ENCODE assay signal across 26 cellular contexts in the genomic region with DNA sequence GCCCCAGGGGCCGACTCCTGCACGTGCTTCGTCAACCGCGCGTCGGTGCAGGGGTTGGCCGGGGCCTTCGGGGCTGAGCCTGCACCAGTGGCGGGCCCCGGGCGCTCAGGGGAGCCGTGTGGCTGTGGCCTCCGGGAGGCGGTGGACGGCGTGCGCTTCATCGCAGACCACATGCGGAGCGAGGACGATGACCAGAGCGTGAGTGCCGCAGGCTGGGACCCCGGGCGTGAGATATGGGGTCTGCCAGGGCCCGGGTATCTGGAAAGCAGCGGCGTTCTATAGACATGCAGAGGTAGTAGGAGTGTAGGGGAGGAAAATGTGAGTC. TPM values are rescaled to one million over a fixed set of nuclear protein-coding genes. Genes with fewer than 3 reads are reported as not detected.
DNase-seq lines count a peak whose midpoint lies in the region; ATAC-seq and TF ChIP-seq lines count a peak whose summit lies in the region.
"Had no signal": no experiment of that assay in that cellular context is flagged by ENCODE, and none has a peak within 500 bp of the region (broad histone marks: within the 10 kb centered on the region; RNA-seq: fewer than 3 reads in every experiment).

No MANE protein-coding gene starts in this region.

- ATAC-seq in natural killer cell treated with Interleukin-12 subunit alpha and Interleukin-12 subunit beta and Interleukin-15 and Interleukin-18, amount 100 ng/mL, for 72 hours: no peak
- no peak for ATAC-seq in natural killer cell
- ATAC-seq: GM12878 had no signal

- H3K27me3 ChIP-seq in H7 (ENCODE audit: control insufficient read depth, insufficient read depth, low read length): peaks cover 7% of the 10 kb centered on the region; the same call in 1 of the 2 replicates
- H3K27me3 ChIP-seq: BE2C had no signal

- H3K36me3 ChIP-seq in H7 (replicated peaks; ENCODE audit: control insufficient read depth, insufficient read depth, low read length): no peaks in the 10 kb centered on the region
- H3K36me3 ChIP-seq: BLaER1 had no signal

- no peak overlapping the region for H3K27ac Mint-ChIP-seq in natural killer cell treated with Interleukin-12 subunit alpha and Interleukin-12 subunit beta and Interleukin-15 and Interleukin-18, amount 100 ng/mL, for 72 hours
- no peak overlapping the region for H3K27ac Mint-ChIP-seq in natural killer cell
- H3K27ac Mint-ChIP-seq: CD14-positive monocyte had no signal

- H3K27me3 Mint-ChIP-seq in natural killer cell treated with Interleukin-12 subunit alpha and Interleukin-12 subunit beta and Interleukin-15 and Interleukin-18, amount 100 ng/mL, for 72 hours: peaks cover 13 to 17% of the 10 kb centered on the region in 2 donors
- H3K27me3 Mint-ChIP-seq in natural killer cell (ENCODE audit: low read depth in 2 of 2): peaks cover 13 to 21% of the 10 kb centered on the region in 2 donors

- no peak for TF ChIP-seq CTCF in natural killer cell (IDR thresholded peaks at IDR 0.05)

- no peak overlapping the region for H3K4me3 Mint-ChIP-seq in natural killer cell treated with Interleukin-12 subunit alpha and Interleukin-12 subunit beta and Interleukin-15 and Interleukin-18, amount 100 ng/mL, for 72 hours
- H3K4me3 Mint-ChIP-seq in natural killer cell: no peak overlapping the region
- H3K4me3 Mint-ChIP-seq: CD14-positive monocyte; CD4-positive, alpha-beta memory T cell; CD4-positive, CD25-positive, alpha-beta regulatory T cell; CD8-positive, alpha-beta memory T cell had no signal

- intact Hi-C loops in natural killer cell (cut with micrococcal nuclease): no loop called here

- H3K4me1 Mint-ChIP-seq in natural killer cell treated with Interleukin-12 subunit alpha and Interleukin-12 subunit beta and Interleukin-15 and Interleukin-18, amount 100 ng/mL, for 72 hours (ENCODE audit: low read depth in 2 of 2): peaks cover 8 to 11% of the 10 kb centered on the region in 2 donors
- peaks cover 10% of the 10 kb centered on the region in 2 donors for H3K4me1 Mint-ChIP-seq in natural killer cell

- H3K9me3 Mint-ChIP-seq in natural killer cell treated with Interleukin-12 subunit alpha and Interleukin-12 subunit beta and Interleukin-15 and Interleukin-18, amount 100 ng/mL, for 72 hours: no peaks in the 10 kb centered on the region
- H3K9me3 Mint-ChIP-seq in natural killer cell: no peaks in the 10 kb centered on the region
- H3K9me3 Mint-ChIP-seq: CD4-positive, alpha-beta memory T cell had no signal

- peak; percentile 48 for DNase-seq in natural killer cell treated with Interleukin-12 subunit alpha and Interleukin-12 subunit beta and Interleukin-15 and Interleukin-18, amount 100 ng/mL, for 72 hours (ENCODE audit: low spot score)
- DNase-seq in natural killer cell (no peak), H7 (peak; percentile 52), mesenteric fat pad (ENCODE audit: low spot score) (peak; percentile 81), anterior cingulate cortex (lab: John Stamatoyannopoulos, UW) (no peak), pons (ENCODE audit: low spot score) (no peak), HuH-7 (ENCODE audit: low spot score) (no peak)
- DNase-seq: 8988T; ACHN; BE2C; C1 segment of cervical spinal cord; CD4-positive, alpha-beta memory T cell; CD4-positive, CD25-positive, alpha-beta regulatory T cell; CD8-positive, alpha-beta memory T cell; COR-L47; DMS 273 treated with DMSO at 0.1 percent for 48 hours; DMS153; DMS53; DMS79; DND-41; EL; GDM1 had no signal

- H3K36me3 Mint-ChIP-seq in natural killer cell treated with Interleukin-12 subunit alpha and Interleukin-12 subunit beta and Interleukin-15 and Interleukin-18, amount 100 ng/mL, for 72 hours: no peaks in the 10 kb centered on the region
- H3K36me3 Mint-ChIP-seq in natural killer cell: no peaks in the 10 kb centered on the region
- H3K36me3 Mint-ChIP-seq: CD4-positive, alpha-beta memory T cell; CD4-positive, CD25-positive, alpha-beta regulatory T cell; CD8-positive, alpha-beta memory T cell had no signal

- H3K4me3 ChIP-seq in H7 (ENCODE audit: insufficient read depth, low read depth, low read length): no peak overlapping the region
- H3K4me3 ChIP-seq: BLaER1, GM12878 had no signal

RNA-seq across cellular contexts. Expression of gene CHRNB2, which starts 4.3 kb away (rescaled TPM):
- total RNA-seq in natural killer cell treated with Interleukin-12 subunit alpha and Interleukin-12 subunit beta and Interleukin-15 and Interleukin-18, amount 100 ng/mL, for 72 hours: not detected
- total RNA-seq in natural killer cell: not detected
- 0.30 and 0.83 TPM in 2 replicates for total RNA-seq in H7 (2014; rRNA removed; shearing (Covaris generic))
- total RNA-seq in mesenteric fat pad: not detected
- total RNA-seq: CD4-positive, alpha-beta memory T cell; CD4-positive, CD25-positive, alpha-beta regulatory T cell; CD8-positive, alpha-beta memory T cell; G401 had no signal

RNA-seq across cellular contexts. Expression of gene UBE2Q1, which starts 13.5 kb away (rescaled TPM):
- total RNA-seq in natural killer cell treated with Interleukin-12 subunit alpha and Interleukin-12 subunit beta and Interleukin-15 and Interleukin-18, amount 100 ng/mL, for 72 hours: 100 to 1,000 TPM in 1 of 2 donors, 10 to 100 TPM in 1; 95.2 to 123 TPM
- total RNA-seq in natural killer cell: 100 to 1,000 TPM; 100 to 137 (median 112) TPM
- 53.4 and 64.8 TPM in 2 replicates for total RNA-seq in H7 (2014; rRNA removed; shearing (Covaris generic))
- total RNA-seq in mesenteric fat pad: 67.5 TPM

RNA-seq across cellular contexts. Expression of gene ADAR, which starts 36.1 kb away (rescaled TPM):
- total RNA-seq in natural killer cell treated with Interleukin-12 subunit alpha and Interleukin-12 subunit beta and Interleukin-15 and Interleukin-18, amount 100 ng/mL, for 72 hours: 100 to 1,000 TPM; 232 to 257 TPM
- 100 to 1,000 TPM; 260 to 281 (median 265) TPM for total RNA-seq in natural killer cell
- 196 and 238 TPM in 2 replicates for total RNA-seq in H7 (2014; rRNA removed; shearing (Covaris generic))
- 137 TPM for total RNA-seq in mesenteric fat pad

Comparison
In these comparisons a context has a peak if more than half of its experiments do, and no peak if none do; other contexts are left out.
1. DNase-seq: peak in natural killer cell treated with Interleukin-12 subunit alpha and Interleukin-12 subunit beta and Interleukin-15 and Interleukin-18, amount 100 ng/mL, for 72 hours (single experiment), H7 (single experiment) and mesenteric fat pad (single experiment); none in natural killer cell (single experiment), anterior cingulate cortex (0 of 58), pons (single experiment) and HuH-7 (single experiment).